33 cellular contexts compared by ENCODE assay signal in the genomic region with DNA sequence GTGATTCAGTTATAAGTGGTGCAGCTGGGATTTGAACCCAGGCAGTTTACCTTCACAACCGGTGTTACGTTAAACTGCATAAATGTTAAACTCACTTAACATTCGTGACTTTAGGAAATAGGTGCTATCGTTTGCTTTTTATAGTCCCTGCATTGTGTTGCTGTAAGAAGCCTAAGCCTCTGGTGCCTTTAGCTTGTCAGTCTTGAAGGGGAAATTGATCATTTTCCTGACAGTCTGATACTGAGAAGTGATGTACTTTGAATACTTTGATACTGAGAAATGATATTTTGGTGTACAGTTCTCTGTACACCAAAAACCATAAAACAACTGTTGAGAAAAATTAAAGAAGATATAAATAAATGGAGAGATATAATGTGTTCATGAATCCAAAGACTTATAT.
"Had no signal": no experiment of that assay in that cellular context is flagged by ENCODE, and none has a peak within 500 bp of the region (broad histone marks: within the 10 kb centered on the region; RNA-seq: fewer than 3 reads in every experiment).

No MANE protein-coding gene starts in this region.

- H3K4me3 Mint-ChIP-seq: activated CD4-positive, alpha-beta T cell treated with anti-CD3 and anti-CD28 coated beads for 36 hours; activated CD4-positive, alpha-beta T cell treated with anti-CD3 and anti-CD28 coated beads, Interleukin-2, amount 10 ng/mL, durations not matched to agents 7 days and 5 days; activated naive CD8-positive, alpha-beta T cell treated with anti-CD3 and anti-CD28 coated beads for 36 hours; T-helper 2 cell treated with Interferon-gamma antibody and Interleukin-4, amounts not matched to agents 5 μg/mL and 100 μg/mL, for 36 hours; WTC11 had no signal

- H3K4me3 ChIP-seq: SJCRH30, SK-N-MC had no signal

- H3K27me3 Mint-ChIP-seq: activated CD4-positive, alpha-beta T cell treated with anti-CD3 and anti-CD28 coated beads for 36 hours; activated CD4-positive, alpha-beta T cell treated with anti-CD3 and anti-CD28 coated beads, Interleukin-2, amount 10 ng/mL, durations not matched to agents 7 days and 5 days; activated naive CD8-positive, alpha-beta T cell treated with anti-CD3 and anti-CD28 coated beads for 36 hours; IgD-negative memory B cell had no signal

- H3K9me3 Mint-ChIP-seq: T-helper 2 cell treated with Interferon-gamma antibody and Interleukin-4, amounts not matched to agents 5 μg/mL and 100 μg/mL, for 36 hours had no signal

- H3K4me1 ChIP-seq: SJCRH30 had no signal

- H3K27ac ChIP-seq: brain microvascular endothelial cell, SJCRH30, SK-N-MC had no signal

- ATAC-seq: activated CD4-positive, alpha-beta T cell treated with anti-CD3 and anti-CD28 coated beads for 36 hours; activated CD4-positive, CD25-positive, alpha-beta regulatory T cell treated with anti-CD3 and anti-CD28 coated beads, Interleukin-2, amount 50 U/mL, for 24 hours; Panc1; WTC11 had no signal

- H3K27ac Mint-ChIP-seq: activated CD4-positive, alpha-beta T cell treated with anti-CD3 and anti-CD28 coated beads for 36 hours; activated CD4-positive, alpha-beta T cell treated with anti-CD3 and anti-CD28 coated beads, Interleukin-2, amount 10 ng/mL, durations not matched to agents 7 days and 5 days; activated naive CD8-positive, alpha-beta T cell treated with anti-CD3 and anti-CD28 coated beads for 36 hours; IgD-negative memory B cell; T-helper 2 cell treated with Interferon-gamma antibody and Interleukin-4, amounts not matched to agents 5 μg/mL and 100 μg/mL, for 36 hours; WTC11 had no signal

- DNase-seq: activated CD4-positive, alpha-beta T cell treated with anti-CD3 and anti-CD28 coated beads for 36 hours; activated CD4-positive, alpha-beta T cell treated with anti-CD3 and anti-CD28 coated beads, Interleukin-2, amount 10 ng/mL, durations not matched to agents 7 days and 5 days; activated CD4-positive, alpha-beta T cell treated with anti-CD3 and anti-CD28 coated beads, Interleukin-2, amount 50 U/mL, for 48 hours; activated CD8-positive, alpha-beta memory T cell treated with anti-CD3 and anti-CD28 coated beads, Interleukin-2, amount 50 U/mL, for 4 hours; activated effector memory CD4-positive, alpha-beta T cell treated with anti-CD3 and anti-CD28 coated beads, Interleukin-2, amount 50 U/mL, for 16 hours; activated naive CD4-positive, alpha-beta T cell; activated naive CD4-positive, alpha-beta T cell treated with anti-CD3 and anti-CD28 coated beads, Interleukin-2, amount 50 U/mL, for 16 hours; activated naive CD8-positive, alpha-beta T cell treated with anti-CD3 and anti-CD28 coated beads for 36 hours; activated T-cell treated with anti-CD3 and anti-CD28 coated beads, Interleukin-2, amount 50 U/mL, for 48 hours; amniotic stem cell; aorta; brain microvascular endothelial cell; central memory CD4-positive, alpha-beta T cell; Karpas-422; KBM-7; NCI-H1048; NCI-H1105 treated with DMSO at 0.1 percent for 48 hours; NCI-H1436; NCI-H1694; NCI-H1930; NCI-H2081 treated with DMSO at 0.1 percent for 48 hours; NCI-H226; NCI-H446 treated with DMSO at 0.1 percent for 48 hours; NCI-H524; NCI-H69; SHP77; SJCRH30 had no signal

- H3K27me3 ChIP-seq: brain microvascular endothelial cell, SJCRH30 had no signal

- H3K9me3 ChIP-seq: SJCRH30 had no signal

- H3K36me3 ChIP-seq: brain microvascular endothelial cell, SJCRH30 had no signal
